Comparison of ENCODE assay signal across 25 cellular contexts in genomic region chr5:174570662-174571061, GRCh38.
"Had no signal": no experiment of that assay in that cellular context is flagged by ENCODE, and none has a peak within 500 bp of the region (broad histone marks: within the 10 kb centered on the region; RNA-seq: fewer than 3 reads in every experiment).

No MANE protein-coding gene starts in this region.

- H3K27me3 ChIP-seq: colonic mucosa, esophagus squamous epithelium, pancreas, right lobe of liver, tibial nerve, upper lobe of right lung, uterus had no signal

- H3K4me1 ChIP-seq: colonic mucosa, left lung, pancreas, right lobe of liver, uterus had no signal

- H3K9me3 Mint-ChIP-seq: dendritic cell treated with granulocyte-macrophage colony-stimulating factor and Interleukin-4, amounts not matched to agents 40 ng/mL and 50 ng/mL, for 4 days; nephron progenitor cell; stimulated activated naive CD8-positive, alpha-beta T cell treated with anti-CD3 and anti-CD28 coated beads, Interleukin-15, Interleukin-2, amounts not matched to agents 100 ng/mL and 50 ng/mL, for 24 hours had no signal

- DNase-seq: colonic mucosa; effector memory CD4-positive, alpha-beta T cell; esophagus squamous epithelium; foreskin melanocyte; glutamatergic neuron; heart right ventricle; hippocampal formation; left cardiac atrium; left lung; naive thymus-derived CD8-positive, alpha-beta T cell; nephron progenitor cell; occipital lobe; pancreas; retina; right lobe of liver; small intestine; stimulated activated CD4-positive, alpha-beta T cell treated with anti-CD3 and anti-CD28 coated beads, Interleukin-15, amount 100 ng/mL, for 24 hours; stimulated activated CD4-positive, alpha-beta T cell treated with anti-CD3 and anti-CD28 coated beads, Interleukin-2, amount 100 ng/mL, for 48 hours; stimulated activated naive B cell treated with anti-CD40 and anti-IgM and Interleukin-4, amounts not matched to agents 10 μg/mL and 1 μg/mL and 100 μg/mL, for 72 hours; upper lobe of right lung; uterus had no signal

- H3K36me3 ChIP-seq: colonic mucosa, esophagus squamous epithelium, heart right ventricle, left lung, pancreas, right lobe of liver, thoracic aorta, tibial nerve, upper lobe of right lung, uterus had no signal

- H3K4me3 ChIP-seq: colonic mucosa, esophagus squamous epithelium, heart right ventricle, left lung, pancreas, right lobe of liver, thoracic aorta, tibial nerve, upper lobe of right lung, uterus had no signal

- H3K27ac Mint-ChIP-seq: dendritic cell treated with granulocyte-macrophage colony-stimulating factor and Interleukin-4, amounts not matched to agents 40 ng/mL and 50 ng/mL, for 4 days; naive thymus-derived CD8-positive, alpha-beta T cell; stimulated activated naive B cell treated with anti-CD40 and anti-IgM and Interleukin-4, amounts not matched to agents 10 μg/mL and 1 μg/mL and 100 μg/mL, for 72 hours; stimulated activated naive CD8-positive, alpha-beta T cell treated with anti-CD3 and anti-CD28 coated beads, Interleukin-15, Interleukin-2, amounts not matched to agents 100 ng/mL and 50 ng/mL, for 24 hours had no signal

- H3K4me3 Mint-ChIP-seq: dendritic cell treated with granulocyte-macrophage colony-stimulating factor and Interleukin-4, amounts not matched to agents 40 ng/mL and 50 ng/mL, for 4 days; naive thymus-derived CD8-positive, alpha-beta T cell; nephron progenitor cell; stimulated activated naive B cell treated with anti-CD40 and anti-IgM and Interleukin-4, amounts not matched to agents 10 μg/mL and 1 μg/mL and 100 μg/mL, for 72 hours; stimulated activated naive CD8-positive, alpha-beta T cell treated with anti-CD3 and anti-CD28 coated beads, Interleukin-15, Interleukin-2, amounts not matched to agents 100 ng/mL and 50 ng/mL, for 24 hours had no signal

- H3K27ac ChIP-seq: colonic mucosa, esophagus squamous epithelium, heart right ventricle, left lung, pancreas, right lobe of liver, thoracic aorta, tibial nerve, upper lobe of right lung, uterus had no signal

- H3K9me3 ChIP-seq: colonic mucosa, esophagus squamous epithelium, left lung, pancreas, right lobe of liver, thoracic aorta, tibial nerve, upper lobe of right lung, uterus had no signal

- H3K4me1 Mint-ChIP-seq: naive thymus-derived CD8-positive, alpha-beta T cell; stimulated activated naive B cell treated with anti-CD40 and anti-IgM and Interleukin-4, amounts not matched to agents 10 μg/mL and 1 μg/mL and 100 μg/mL, for 72 hours had no signal

- ATAC-seq: heart right ventricle; left cardiac atrium; left lung; naive thymus-derived CD8-positive, alpha-beta T cell; pancreas; right lobe of liver; stimulated activated naive B cell treated with anti-CD40 and anti-IgM and Interleukin-4, amounts not matched to agents 10 μg/mL and 1 μg/mL and 100 μg/mL, for 72 hours; upper lobe of right lung had no signal

- H3K36me3 Mint-ChIP-seq: naive thymus-derived CD8-positive, alpha-beta T cell; stimulated activated naive B cell treated with anti-CD40 and anti-IgM and Interleukin-4, amounts not matched to agents 10 μg/mL and 1 μg/mL and 100 μg/mL, for 72 hours had no signal
